Comparison of ENCODE assay signal across 28 cellular contexts in genomic region chr1:233057836-233058235, GRCh38.
"Had no signal": no experiment of that assay in that cellular context is flagged by ENCODE, and none has a peak within 500 bp of the region (broad histone marks: within the 10 kb centered on the region; RNA-seq: fewer than 3 reads in every experiment).

No MANE protein-coding gene starts in this region.

- ATAC-seq: activated CD8-positive, alpha-beta T cell treated with anti-CD3 and anti-CD28 coated beads, Interleukin-2, amount 10 ng/mL, durations not matched to agents 7 days and 5 days had no signal

- DNase-seq: activated CD4-positive, alpha-beta T cell treated with anti-CD3 and anti-CD28 coated beads, Interleukin-2, amount 10 ng/mL, durations not matched to agents 24 days and 14 days; activated CD4-positive, alpha-beta T cell treated with anti-CD3 and anti-CD28 coated beads, Interleukin-2, amount 50 U/mL, for 48 hours; activated CD4-positive, CD25-positive, alpha-beta regulatory T cell; activated CD8-positive, alpha-beta T cell treated with anti-CD3 and anti-CD28 coated beads, Interleukin-2, amount 10 ng/mL, durations not matched to agents 7 days and 5 days; activated gamma-delta T cell; activated naive CD4-positive, alpha-beta T cell treated with Interleukin-2 at 50 U/mL for 16 hours; activated naive CD8-positive, alpha-beta T cell treated with anti-CD3 and anti-CD28 coated beads, Interleukin-2, amount 10 ng/mL, durations not matched to agents 7 days and 5 days; activated T-cell treated with anti-CD3 and anti-CD28 coated beads, Interleukin-2, amount 50 U/mL, for 24 hours; amygdala; colonic mucosa; Kasumi-1; MG63; MV-4-11; NCI-H1092; NCI-H1436 treated with DMSO at 0.1 percent for 48 hours; NCI-H1694 treated with DMSO at 0.1 percent for 48 hours; NCI-H2081; NCI-H524; NCI-H69; OCI-M1; Right ventricle myocardium superior; SW 1271; T-helper 1 cell; T-helper 2 cell; T-helper 9 cell; WERI-Rb-1 had no signal

- H3K4me3 ChIP-seq: ascending aorta, cardiac muscle cell, colonic mucosa, MG63 had no signal
